2 cellular contexts compared by ENCODE assay signal in genomic region chr11:111975076-111975806, GRCh38.
TF ChIP-seq lines count a peak whose summit lies in the region.

No MANE protein-coding gene starts in this region.

TF ChIP-seq in HCT116, 20 proteins besides CTCF, POLR2A, EP300 and RAD21 (continued from another document):
- TF ChIP-seq ZBTB33 (IDR thresholded peaks at IDR 0.05; ENCODE audit: extremely low read depth, insufficient replicate concordance, low read length) = no peak
- no peak for TF ChIP-seq REST (IDR thresholded peaks at IDR 0.05; ENCODE audit: low read depth)
- no peak for TF ChIP-seq MAX (IDR thresholded peaks at IDR 0.05)
- no peak for TF ChIP-seq EZH2phosphoT487 (IDR thresholded peaks at IDR 0.05; ENCODE audit: borderline replicate concordance)
- no peak for TF ChIP-seq ZFX (IDR thresholded peaks at IDR 0.05)
- TF ChIP-seq EGR1 (IDR thresholded peaks at IDR 0.05; ENCODE audit: low read depth) = no peak
- no peak for TF ChIP-seq FOSL1 (IDR thresholded peaks at IDR 0.05; ENCODE audit: low read depth)
- no peak for TF ChIP-seq ELF1 (IDR thresholded peaks at IDR 0.05; ENCODE audit: borderline replicate concordance, low read depth)
- no peak for TF ChIP-seq SIN3A (IDR thresholded peaks at IDR 0.05; ENCODE audit: low read depth)
- no peak for TF ChIP-seq ZNF274 (IDR thresholded peaks at IDR 0.05; ENCODE audit: low read depth, low read length)
- TF ChIP-seq JUND (IDR thresholded peaks at IDR 0.05) = no peak
TF ChIP-seq in HCT116: peak in this region for 0.

TF ChIP-seq in WTC11, 78 proteins besides CTCF, POLR2A, EP300 and RAD21 (continued from another document):
- TF ChIP-seq ZNF263 (CRISPR knock-in tag; IDR thresholded peaks at IDR 0.05; ENCODE audit: low read depth) (no peak), ZNF532 (CRISPR knock-in tag; IDR thresholded peaks at IDR 0.05; ENCODE audit: borderline replicate concordance) (no peak), ZBTB43 (CRISPR knock-in tag; IDR thresholded peaks at IDR 0.05) (no peak), KAT7 (CRISPR knock-in tag; IDR thresholded peaks at IDR 0.05; ENCODE audit: borderline replicate concordance) (no peak), MXD4 (CRISPR knock-in tag; IDR thresholded peaks at IDR 0.05; ENCODE audit: borderline replicate concordance) (no peak), TCF7 (CRISPR knock-in tag; IDR thresholded peaks at IDR 0.05; ENCODE audit: low read depth) (no peak), FOXJ3 (CRISPR knock-in tag; IDR thresholded peaks at IDR 0.05; ENCODE audit: borderline replicate concordance) (no peak), GABPB1 (CRISPR knock-in tag; IDR thresholded peaks at IDR 0.05) (no peak), SMAD4 (CRISPR knock-in tag; IDR thresholded peaks at IDR 0.05) (no peak)
TF ChIP-seq in WTC11: peak in this region for 0.
